ENCODE assay signal across 25 cellular contexts in genomic region chr4:171067422-171067821, GRCh38.
A peak's percentile ranks its signal among the peaks of the same experiment; 100 is the strongest.
DNase-seq lines count a peak whose midpoint lies in the region; ATAC-seq and TF ChIP-seq lines count a peak whose summit lies in the region.
"Had no signal": no experiment of that assay in that cellular context is flagged by ENCODE, and none has a peak within 500 bp of the region (broad histone marks: within the 10 kb centered on the region; RNA-seq: fewer than 3 reads in every experiment).

No MANE protein-coding gene starts in this region.

- H3K4me1 ChIP-seq in mammary epithelial cell (ENCODE audit: insufficient read depth, low read length) (no peaks in the 10 kb centered on the region), RWPE2 (ENCODE audit: insufficient read depth, poor library complexity, severe bottlenecking) (no peaks in the 10 kb centered on the region)
- H3K4me1 ChIP-seq: adrenal gland, colonic mucosa, left ventricle myocardium inferior, prostate gland, upper lobe of right lung had no signal

- H3K36me3 ChIP-seq in mammary epithelial cell (ENCODE audit: insufficient read depth, low read length): no peaks in the 10 kb centered on the region
- H3K36me3 ChIP-seq in RWPE2 (ENCODE audit: low read depth): no peaks in the 10 kb centered on the region
- H3K36me3 ChIP-seq: adrenal gland, colonic mucosa, left ventricle myocardium inferior, prostate gland, upper lobe of right lung had no signal

- no peak overlapping the region for H3K27ac ChIP-seq in mammary epithelial cell (ENCODE audit: insufficient read depth, low read depth, low read length)
- H3K27ac ChIP-seq in RWPE2 (ENCODE audit: poor library complexity, severe bottlenecking): no peak overlapping the region
- H3K27ac ChIP-seq: adrenal gland, colonic mucosa, hepatocyte, left ventricle myocardium inferior, prostate gland, upper lobe of right lung had no signal

- H3K4me2 ChIP-seq in mammary epithelial cell (ENCODE audit: insufficient read depth, low read depth, low read length): no peak overlapping the region
- H3K4me2 ChIP-seq: hepatocyte had no signal

- no peak overlapping the region for H3K9ac ChIP-seq in mammary epithelial cell (ENCODE audit: insufficient read depth, low read length)

- H3K4me1 Mint-ChIP-seq in MCF 10A (ENCODE audit: insufficient read depth, unreplicated experiment): no peaks in the 10 kb centered on the region
- H3K4me1 Mint-ChIP-seq: activated CD4-positive, alpha-beta memory T cell treated with anti-CD3 and anti-CD28 coated beads, Interleukin-2, amount 10 ng/mL, durations not matched to agents 7 days and 5 days; B cell; nephron had no signal

- DNase-seq in MCF 10A (ENCODE audit: unreplicated experiment) (peak; percentile 5), mammary epithelial cell (no peak), RWPE2 (ENCODE audit: low spot score) (no peak), fibroblast of gingiva (ENCODE audit: low read depth) (peak; percentile 7), retinal pigment epithelial cell (ENCODE audit: low read depth) (peak; percentile 1), RPMI8226 (no peak), dermis blood vessel endothelial cell (no peak)
- DNase-seq: activated CD4-positive, alpha-beta memory T cell treated with anti-CD3 and anti-CD28 coated beads, Interleukin-2, amount 10 ng/mL, durations not matched to agents 7 days and 5 days; activated gamma-delta T cell treated with Interleukin-2 at 50 U/mL for 16 hours; adrenal gland; Calu3; colonic mucosa; EL; HFFc6; left ventricle myocardium inferior; NCI-H2081 treated with DMSO at 0.1 percent for 48 hours; NCI-H510A treated with DMSO at 0.1 percent for 48 hours; T1000; upper lobe of right lung had no signal

- H3K79me2 ChIP-seq in mammary epithelial cell (ENCODE audit: insufficient read depth, low read length): no peaks in the 10 kb centered on the region
- H3K79me2 ChIP-seq: hepatocyte had no signal

- H3K4me3 ChIP-seq in mammary epithelial cell (replicated peaks in 1 of 3; ENCODE audit: insufficient read depth in 1 of 3, low read depth in 2 of 3, low read length in 3 of 3): no peak overlapping the region
- no peak overlapping the region for H3K4me3 ChIP-seq in RWPE2 (ENCODE audit: severe bottlenecking)
- no peak overlapping the region for H3K4me3 ChIP-seq in retinal pigment epithelial cell (ENCODE audit: low read length)
- H3K4me3 ChIP-seq: adrenal gland, colonic mucosa, hepatocyte, left ventricle myocardium inferior, prostate gland, upper lobe of right lung had no signal

- dilution Hi-C loops in mammary epithelial cell (cut with HindIII; ENCODE audit: low sequenced_read_pairs): no loop called here

- H3K4me3 Mint-ChIP-seq in MCF 10A (ENCODE audit: unreplicated experiment): no peak overlapping the region
- H3K4me3 Mint-ChIP-seq: activated CD4-positive, alpha-beta memory T cell treated with anti-CD3 and anti-CD28 coated beads, Interleukin-2, amount 10 ng/mL, durations not matched to agents 7 days and 5 days; B cell; HFFc6; nephron had no signal

- in situ Hi-C loops in mammary epithelial cell (cut with MboI; ENCODE audit: low sequenced_read_pairs in 2 of 2): no loop called here

- intact Hi-C loops in MCF 10A (cut with micrococcal nuclease) (no loop called here), mammary epithelial cell (cut with micrococcal nuclease) (no loop called here)

- H3K9me3 ChIP-seq in mammary epithelial cell (replicated peaks; ENCODE audit: insufficient read depth, low read length) (no peaks in the 10 kb centered on the region), RWPE2 (ENCODE audit: severe bottlenecking) (no peaks in the 10 kb centered on the region)
- H3K9me3 ChIP-seq: adrenal gland, colonic mucosa, prostate gland, upper lobe of right lung had no signal

- no peaks in the 10 kb centered on the region for H3K36me3 Mint-ChIP-seq in MCF 10A (ENCODE audit: insufficient read depth, unreplicated experiment)

- no peak overlapping the region for H2AFZ ChIP-seq in mammary epithelial cell (ENCODE audit: low read depth, low read length)
- H2AFZ ChIP-seq: hepatocyte had no signal

- H3K9me3 Mint-ChIP-seq in MCF 10A (ENCODE audit: unreplicated experiment): peaks cover 6% of the 10 kb centered on the region

- no peaks in the 10 kb centered on the region for H3K27me3 ChIP-seq in mammary epithelial cell (ENCODE audit: insufficient read depth, low read length)
- H3K27me3 ChIP-seq in RWPE2 (ENCODE audit: insufficient read depth, poor library complexity, severe bottlenecking): no peaks in the 10 kb centered on the region
- H3K27me3 ChIP-seq: adrenal gland, colonic mucosa, hepatocyte, upper lobe of right lung had no signal

- CTCF ChIA-PET in MCF 10A (lab: Yijun Ruan, JAX): interaction anchor here (0.8 to 2.0 kb wide), 3 partner anchors 9 to 77 kb away, joined by 3 to 5 read pairs (median 4); no protein-coding TSS in a partner anchor
- CTCF ChIA-PET in mammary epithelial cell (lab: Charles Lee; ENCODE audit: low non-redundant PET): no interaction called here

- BruUV-seq in MCF 10A (replicated peaks; lab: Mats Ljungman, UMichigan): no TSS peak
- no TSS peak for BruUV-seq in mammary epithelial cell (replicated peaks; lab: Mats Ljungman, UMichigan)

- TF ChIP-seq CTCF in MCF 10A (IDR thresholded peaks at IDR 0.05; ENCODE audit: unreplicated experiment): no peak
- TF ChIP-seq CTCF in mammary epithelial cell (conservative IDR thresholded peaks at IDR 0.05 in 1 of 2, IDR thresholded peaks at IDR 0.05 in 1 of 2; ENCODE audit: extremely low read depth in 1 of 2, insufficient read depth in 1 of 2, low read depth in 1 of 2, low read length in 2 of 2): peak in 1 of 2 donors; percentile 18
- peak; percentile 28 for TF ChIP-seq CTCF in RWPE2 (IDR thresholded peaks at IDR 0.05; ENCODE audit: poor library complexity, severe bottlenecking)
- TF ChIP-seq CTCF in retinal pigment epithelial cell (conservative IDR thresholded peaks at IDR 0.05; ENCODE audit: low read depth, low read length): peak; percentile 14

- 25% methylated on average over 1 of the region's 1 CpG for WGBS in mammary epithelial cell (ENCODE audit: low coverage, missing lambda C conversion rate)

- POLR2A ChIA-PET in MCF 10A (lab: Yijun Ruan, JAX): no interaction called here

- ATAC-seq in RWPE2 (ENCODE audit: low read depth): no peak
- no peak for ATAC-seq in GM19397 (IDR thresholded peaks at IDR 0.05; ENCODE audit: unreplicated experiment)
- ATAC-seq: activated CD4-positive, CD25-positive, alpha-beta regulatory T cell treated with anti-CD3 and anti-CD28 coated beads, Interleukin-2, amount 50 U/mL, for 24 hours; upper lobe of right lung had no signal

- no peak overlapping the region for H3K27ac Mint-ChIP-seq in MCF 10A (ENCODE audit: low read depth, unreplicated experiment)
- H3K27ac Mint-ChIP-seq: activated CD4-positive, alpha-beta memory T cell treated with anti-CD3 and anti-CD28 coated beads, Interleukin-2, amount 10 ng/mL, durations not matched to agents 7 days and 5 days; B cell; HFFc6; nephron had no signal

- H3K27me3 Mint-ChIP-seq in MCF 10A (ENCODE audit: insufficient read depth, unreplicated experiment): no peaks in the 10 kb centered on the region
- H3K27me3 Mint-ChIP-seq: activated CD4-positive, alpha-beta memory T cell treated with anti-CD3 and anti-CD28 coated beads, Interleukin-2, amount 10 ng/mL, durations not matched to agents 7 days and 5 days; B cell had no signal

- H4K20me1 ChIP-seq in mammary epithelial cell (ENCODE audit: insufficient read depth, low read length): no peaks in the 10 kb centered on the region

Comparison
In these comparisons a context has a peak if more than half of its experiments do, and no peak if none do; other contexts are left out.
1. DNase-seq: peak in MCF 10A (single experiment), fibroblast of gingiva (single experiment) and retinal pigment epithelial cell (single experiment); none in mammary epithelial cell (single experiment), RWPE2 (single experiment), RPMI8226 (single experiment) and dermis blood vessel endothelial cell (single experiment).